ENCODE assay signal across 8 cellular contexts in the genomic region with DNA sequence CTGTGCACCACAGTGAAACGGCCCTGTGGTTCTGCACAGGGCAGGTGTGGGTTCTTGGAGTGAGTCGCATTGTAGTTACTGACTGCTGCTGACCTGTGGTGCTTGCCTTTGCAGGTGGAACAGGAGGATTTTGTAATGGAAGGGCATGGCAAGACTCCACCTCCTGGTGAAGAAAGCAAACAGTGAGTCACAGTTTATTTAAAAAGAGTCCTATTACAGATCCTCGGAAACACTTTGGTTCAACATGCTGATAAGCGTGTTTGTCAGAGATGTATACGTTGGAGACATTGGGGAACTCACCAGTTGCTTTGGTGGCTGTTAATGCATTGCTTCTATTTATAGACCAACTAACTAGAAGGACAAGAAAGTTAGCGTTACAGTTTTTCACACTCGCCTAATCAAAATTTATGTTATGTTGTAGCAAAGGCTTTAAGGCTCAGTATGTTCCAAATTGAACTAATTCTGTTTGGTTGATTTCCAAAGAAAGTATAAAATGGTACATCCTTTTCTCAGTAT. TPM values are rescaled to one million over a fixed set of nuclear protein-coding genes. Genes with fewer than 3 reads are reported as not detected.
DNase-seq lines count a peak whose midpoint lies in the region; ATAC-seq and TF ChIP-seq lines count a peak whose summit lies in the region.

No MANE protein-coding gene starts in this region.

- DNase-seq in AG08396 (ENCODE audit: low spot score) (peak; percentile 45), HFFc6 (peak; percentile 42), endodermal cell (peak; percentile 68), substantia nigra (lab: John Stamatoyannopoulos, UW) (no peak), natural killer cell (no peak)

- H3K4me3 Mint-ChIP-seq in HFFc6 (no peak overlapping the region), endodermal cell (no peak overlapping the region), natural killer cell (no peak overlapping the region)

- H3K4me1 Mint-ChIP-seq in HFFc6 (ENCODE audit: low read depth) (peaks cover 28% of the 10 kb centered on the region), endodermal cell (peaks cover 11% of the 10 kb centered on the region), natural killer cell (peaks cover 0 to 5% of the 10 kb centered on the region in 2 donors)

- ATAC-seq in HG02938 (IDR thresholded peaks at IDR 0.05; ENCODE audit: unreplicated experiment): no peak
- no peak for ATAC-seq in natural killer cell

- intact Hi-C loops in natural killer cell (cut with micrococcal nuclease): no loop called here

- H3K4me2 ChIP-seq in OCI-LY1 (ENCODE audit: low read length): no peak overlapping the region

- no peaks in the 10 kb centered on the region for H3K79me2 ChIP-seq in OCI-LY1 (ENCODE audit: insufficient read depth, low read length)

- H3K9ac ChIP-seq in OCI-LY1 (ENCODE audit: low read length) (no peak overlapping the region), endodermal cell (ENCODE audit: extremely low read depth, low read length, poor library complexity, severe bottlenecking) (no peak overlapping the region)

- H3F3A ChIP-seq in OCI-LY1 (ENCODE audit: insufficient read depth, low read length): no peaks in the 10 kb centered on the region

- no peak overlapping the region for H2AFZ ChIP-seq in OCI-LY1 (ENCODE audit: low read length)

- H3K27ac ChIP-seq in OCI-LY1 (ENCODE audit: low read depth, low read length, poor library complexity, severe bottlenecking): peak overlapping the region; percentile 45
- H3K27ac ChIP-seq in endodermal cell (ENCODE audit: low read depth, low read length): no peak overlapping the region
- H3K27ac ChIP-seq in neutrophil: peak overlapping the region; percentile 56
- H3K27ac ChIP-seq in substantia nigra (ENCODE audit: low read depth, low read length, poor library complexity, severe bottlenecking): no peak overlapping the region

- H3K27me3 Mint-ChIP-seq in HFFc6 (ENCODE audit: insufficient read depth) (no peaks in the 10 kb centered on the region), endodermal cell (ENCODE audit: insufficient read depth) (no peaks in the 10 kb centered on the region), natural killer cell (ENCODE audit: low read depth in 2 of 2) (no peaks in the 10 kb centered on the region)

- TF ChIP-seq CTCF in HFFc6 (IDR thresholded peaks at IDR 0.05): peak; percentile 61
- peak; percentile 19; the same call in 1 of the 2 replicates for TF ChIP-seq CTCF in OCI-LY1 (IDR thresholded peaks at IDR 0.05; ENCODE audit: low read length)
- peak; percentile 49 for TF ChIP-seq CTCF in endodermal cell (conservative IDR thresholded peaks at IDR 0.05)
- TF ChIP-seq CTCF in neutrophil (IDR thresholded peaks at IDR 0.05): no peak
- TF ChIP-seq CTCF in natural killer cell (IDR thresholded peaks at IDR 0.05): no peak

- H3K4me1 ChIP-seq in OCI-LY1 (ENCODE audit: insufficient read depth, low read length, severe bottlenecking) (no peaks in the 10 kb centered on the region), endodermal cell (ENCODE audit: control insufficient read depth, insufficient read depth, low read length) (no peaks in the 10 kb centered on the region), neutrophil (ENCODE audit: control insufficient read depth in 1 of 2, insufficient read depth in 1 of 2, low read depth in 1 of 2, low read length in 1 of 2) (peaks cover 11 to 14% of the 10 kb centered on the region in 2 experiments)

- H3K36me3 ChIP-seq in OCI-LY1 (ENCODE audit: insufficient read depth, low read length): peaks cover 23% of the 10 kb centered on the region
- no peaks in the 10 kb centered on the region for H3K36me3 ChIP-seq in endodermal cell (ENCODE audit: control insufficient read depth, insufficient read depth, low read length)
- peaks cover 22% of the 10 kb centered on the region for H3K36me3 ChIP-seq in neutrophil

- H3K9me3 Mint-ChIP-seq in HFFc6 (no peaks in the 10 kb centered on the region), endodermal cell (peaks cover 8% of the 10 kb centered on the region), natural killer cell (no peaks in the 10 kb centered on the region)

- no peaks in the 10 kb centered on the region for H3K9me2 ChIP-seq in OCI-LY1 (ENCODE audit: low read depth, low read length)

- WGBS in endodermal cell (ENCODE audit: insufficient coverage in 1 of 2, insufficient read length in 1 of 2), 2 experiments: 50 to 63% methylated on average over 6 to 7 of the region's 7 CpGs

- no peaks in the 10 kb centered on the region for H3K9me3 ChIP-seq in OCI-LY1 (ENCODE audit: low read length)
- H3K9me3 ChIP-seq in endodermal cell (ENCODE audit: control insufficient read depth, low read length): no peaks in the 10 kb centered on the region
- no peaks in the 10 kb centered on the region for H3K9me3 ChIP-seq in neutrophil

- H3K36me3 Mint-ChIP-seq in HFFc6 (ENCODE audit: low read depth) (no peaks in the 10 kb centered on the region), endodermal cell (ENCODE audit: low read depth) (peaks cover 12% of the 10 kb centered on the region), natural killer cell (no peaks in the 10 kb centered on the region)

- no peaks in the 10 kb centered on the region for H3K27me3 ChIP-seq in OCI-LY1 (ENCODE audit: insufficient read depth, low read length)
- no peaks in the 10 kb centered on the region for H3K27me3 ChIP-seq in endodermal cell (ENCODE audit: control insufficient read depth, insufficient read depth, low read length, poor library complexity, severe bottlenecking)
- H3K27me3 ChIP-seq in neutrophil: no peaks in the 10 kb centered on the region

- H4K20me1 ChIP-seq in OCI-LY1 (ENCODE audit: insufficient read depth, low read length): no peaks in the 10 kb centered on the region

- H3K27ac Mint-ChIP-seq in HFFc6 (no peak overlapping the region), endodermal cell (peak overlapping the region; percentile 42), natural killer cell (peak overlapping the region in 1 of 2 donors; percentile 43)

- no peak overlapping the region for H3K4me3 ChIP-seq in OCI-LY1 (ENCODE audit: low read depth, low read length, poor library complexity, severe bottlenecking)
- no peak overlapping the region for H3K4me3 ChIP-seq in endodermal cell (ENCODE audit: low read length)
- H3K4me3 ChIP-seq in neutrophil (ENCODE audit: low read depth in 1 of 2, low read length in 1 of 2): no peak overlapping the region

RNA-seq across cellular contexts. Expression of a gene that starts 21.7 kb away (rescaled TPM):
- 10 to 100 TPM; 30.8 to 36.3 (median 34.3) TPM for total RNA-seq in HFFc6 (2021; fragmentation: NEBNext Ultra II Directional; extraction: Animal tissue kit (Norgen Biotek cat#: 25700))
- 10 to 100 TPM; 57.5 to 62.5 TPM for total RNA-seq in endodermal cell
- polyA plus RNA-seq in endodermal cell (2013, experiment 1 of 2): 13.7 TPM
- 14.7 TPM for polyA plus RNA-seq in endodermal cell (2013, experiment 2 of 2)
- total RNA-seq in natural killer cell: 100 to 1,000 TPM; 112 to 141 (median 138) TPM

Comparison
In these comparisons a context has a peak if more than half of its experiments do, and no peak if none do; other contexts are left out.
1. DNase-seq: peak in AG08396 (single experiment), HFFc6 (single experiment) and endodermal cell (single experiment); none in substantia nigra (0 of 49) and natural killer cell (single experiment).
2. CTCF ChIP-seq: peak in HFFc6 (single experiment), OCI-LY1 (single experiment) and endodermal cell (single experiment); none in neutrophil (single experiment) and natural killer cell (single experiment).
3. H3K27ac ChIP-seq: peak in OCI-LY1 (single experiment) and neutrophil (single experiment); none in endodermal cell (single experiment) and substantia nigra (single experiment).